Comparison of ENCODE assay signal across 1 cellular context in genomic region chr1:236159704-236160539, GRCh38.
TF ChIP-seq lines count a peak whose summit lies in the region.

No MANE protein-coding gene starts in this region.

TF ChIP-seq in GM12878, 131 proteins besides CTCF, POLR2A, EP300 and RAD21 (continued from another document and continues in another):
- TF ChIP-seq MTA2 (IDR thresholded peaks at IDR 0.05; ENCODE audit: low read depth) (peak; percentile 95), NBN (IDR thresholded peaks at IDR 0.05) (peak; percentile 96), ZNF207 (IDR thresholded peaks at IDR 0.05; ENCODE audit: borderline replicate concordance) (peak; percentile 31), FOXK2 (IDR thresholded peaks at IDR 0.05) (no peak; the same call in 1 of the 2 replicates), MAX (IDR thresholded peaks at IDR 0.05; ENCODE audit: low read depth, low read length) (no peak), ZZZ3 (IDR thresholded peaks at IDR 0.05; ENCODE audit: control insufficient read depth, insufficient read length, low read depth) (no peak), PML (IDR thresholded peaks at IDR 0.05; ENCODE audit: low read length) (peak; percentile 78), LARP7 (IDR thresholded peaks at IDR 0.05) (peak; percentile 70; the same call in 1 of the 2 replicates), GABPA (IDR thresholded peaks at IDR 0.05; ENCODE audit: low read depth) (peak; percentile 57), RELB (IDR thresholded peaks at IDR 0.05; ENCODE audit: low read depth) (peak; percentile 94), SRF (IDR thresholded peaks at IDR 0.05; ENCODE audit: low read depth in 2 of 2, low read length in 2 of 2) (0 out of 4 replicates have a peak, but pooled peaks of 1 of the 2 experiments have one; percentile 5), JUND (IDR thresholded peaks at IDR 0.05; ENCODE audit: low read depth, low read length) (0 out of 2 replicates have a peak, but pooled peaks have one; percentile 45), E2F8 (IDR thresholded peaks at IDR 0.05; ENCODE audit: low read depth, partially characterized antibody) (peak; percentile 81), RELA (IDR thresholded peaks at IDR 0.05; ENCODE audit: borderline replicate concordance, partially characterized antibody) (peak; percentile 73), SREBF2 (IDR thresholded peaks at IDR 0.05; ENCODE audit: low read length) (no peak), IKZF1 (conservative IDR thresholded peaks at IDR 0.05) (peak; percentile 97), YY1 (IDR thresholded peaks at IDR 0.05; ENCODE audit: low read depth, low read length) (no peak; the same call in 1 of the 2 replicates), ESRRA (IDR thresholded peaks at IDR 0.05; ENCODE audit: low read length) (0 out of 2 replicates have a peak, but pooled peaks have one; percentile 64), PAX8 (IDR thresholded peaks at IDR 0.05) (no peak), JUNB (IDR thresholded peaks at IDR 0.05) (peak; percentile 68; the same call in 1 of the 2 replicates), WRNIP1 (IDR thresholded peaks at IDR 0.05; ENCODE audit: borderline replicate concordance, low read depth, low read length) (0 out of 2 replicates have a peak, but pooled peaks have one; percentile 36), MYC (IDR thresholded peaks at IDR 0.05; ENCODE audit: insufficient read depth, insufficient read length, insufficient replicate concordance, low read length, severe bottlenecking) (no peak), PKNOX1 (IDR thresholded peaks at IDR 0.05) (peak; percentile 49; the same call in 1 of the 2 replicates), SUZ12 (IDR thresholded peaks at IDR 0.05; ENCODE audit: unreplicated experiment) (no peak), PAX5 (IDR thresholded peaks at IDR 0.05; ENCODE audit: borderline replicate concordance, low read depth, low read length) (peak; percentile 91), ZNF24 (IDR thresholded peaks at IDR 0.05) (peak; percentile 90), ETV6 (conservative IDR thresholded peaks at IDR 0.05 in 1 of 2, IDR thresholded peaks at IDR 0.05 in 1 of 2; ENCODE audit: borderline replicate concordance in 1 of 2, low read depth in 1 of 2) (peak in 1 of 2 experiments; percentile 91; a peak in 2 of 4 replicates), ZBTB4 (CRISPR knock-in tag; IDR thresholded peaks at IDR 0.05) (no peak), BCL3 (IDR thresholded peaks at IDR 0.05; ENCODE audit: borderline replicate concordance, insufficient read depth, low read depth, low read length, poor library complexity, severe bottlenecking) (peak; percentile 46), SPI1 (IDR thresholded peaks at IDR 0.05; ENCODE audit: borderline replicate concordance, insufficient read depth, low read depth, low read length) (peak; percentile 71), SIX5 (IDR thresholded peaks at IDR 0.05; ENCODE audit: low read depth, low read length, severe bottlenecking) (no peak), E4F1 (IDR thresholded peaks at IDR 0.05; ENCODE audit: borderline replicate concordance, partially characterized antibody) (peak; percentile 15), TAF1 (IDR thresholded peaks at IDR 0.05; ENCODE audit: borderline replicate concordance, low read depth, low read length) (no peak), CHD2 (IDR thresholded peaks at IDR 0.05; ENCODE audit: borderline replicate concordance, low read depth, low read length) (peak; percentile 69; the same call in 1 of the 2 replicates), BCL11A (IDR thresholded peaks at IDR 0.05; ENCODE audit: low read depth, low read length) (peak; percentile 60), HSF1 (IDR thresholded peaks at IDR 0.05; ENCODE audit: low read depth, low read length) (peak; percentile 97), ELK1 (IDR thresholded peaks at IDR 0.05; ENCODE audit: low read depth, low read length) (no peak), E2F4 (IDR thresholded peaks at IDR 0.05; ENCODE audit: low read depth, low read length) (peak; percentile 55; the same call in 1 of the 2 replicates), EED (IDR thresholded peaks at IDR 0.05; ENCODE audit: low read depth) (peak; percentile 93), NR2F1 (conservative IDR thresholded peaks at IDR 0.05) (peak; percentile 97), BACH1 (IDR thresholded peaks at IDR 0.05; ENCODE audit: borderline replicate concordance) (peak; percentile 76; the same call in 1 of the 2 replicates), ZNF217 (IDR thresholded peaks at IDR 0.05) (no peak; the same call in 1 of the 2 replicates)
